Comparison of ENCODE assay signal across 11 cellular contexts in the genomic region with DNA sequence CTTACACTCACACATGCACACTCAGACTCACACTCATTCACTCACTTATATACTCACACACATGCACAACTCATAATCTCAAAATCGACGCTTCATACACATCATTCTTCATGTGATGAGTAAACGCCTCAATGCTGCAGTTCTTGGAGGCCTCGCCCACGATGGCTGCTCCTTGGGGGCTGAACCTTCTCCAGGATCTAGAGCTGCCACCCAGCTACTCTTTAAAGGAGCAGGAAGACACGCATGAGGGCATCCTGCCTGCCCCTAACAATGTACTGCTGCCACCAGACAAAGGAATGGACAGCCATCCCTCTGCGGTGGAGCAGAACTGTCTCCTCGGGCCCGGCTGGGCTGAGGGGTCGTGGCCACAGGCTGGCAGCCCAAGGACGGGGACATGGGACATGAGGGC. TPM values are rescaled to one million over a fixed set of nuclear protein-coding genes. Genes with fewer than 3 reads are reported as not detected.
A peak's percentile ranks its signal among the peaks of the same experiment; 100 is the strongest.
DNase-seq lines count a peak whose midpoint lies in the region; ATAC-seq, FAIRE-seq and TF ChIP-seq lines count a peak whose summit lies in the region.
"Had no signal": no experiment of that assay in that cellular context is flagged by ENCODE, and none has a peak within 500 bp of the region (broad histone marks: within the 10 kb centered on the region; RNA-seq: fewer than 3 reads in every experiment).

No MANE protein-coding gene starts in this region.

- H4K20me1 ChIP-seq in HepG2 (ENCODE audit: insufficient read depth, low read length): no peaks in the 10 kb centered on the region

- TF ChIP-seq EP300 in HepG2 (IDR thresholded peaks at IDR 0.05; ENCODE audit: low read depth in 2 of 2, low read length in 2 of 2) (no peak), HepG2 (CRISPR knock-in tag; IDR thresholded peaks at IDR 0.05; ENCODE audit: borderline replicate concordance) (no peak)

- no peaks in the 10 kb centered on the region for H3K4me1 ChIP-seq in RWPE2 (ENCODE audit: insufficient read depth, poor library complexity, severe bottlenecking)
- peaks cover 28% of the 10 kb centered on the region for H3K4me1 ChIP-seq in HepG2 (ENCODE audit: insufficient read depth, low read length)
- no peaks in the 10 kb centered on the region for H3K4me1 ChIP-seq in testis
- peaks cover 5% of the 10 kb centered on the region; the same call in 1 of the 2 replicates for H3K4me1 ChIP-seq in BE2C

- ATAC-seq in RWPE2 (ENCODE audit: low read depth) (no peak), HepG2 (no peak), GM19463 (IDR thresholded peaks at IDR 0.05; ENCODE audit: unreplicated experiment) (no peak)
- peak; percentile 42 for ATAC-seq in activated T-helper 17 cell treated with anti-CD3 and anti-CD28 coated beads, Interleukin-2, amount 50 U/mL, for 72 hours (replicated peaks)

- H3K36me3 Mint-ChIP-seq in activated T-helper 17 cell treated with anti-CD3 and anti-CD28 coated beads, Interleukin-2, amount 50 U/mL, for 72 hours (ENCODE audit: low read depth): no peaks in the 10 kb centered on the region

- H3K9ac ChIP-seq in HepG2 (ENCODE audit: insufficient read depth, low read depth, low read length): no peak overlapping the region

- BruUV-seq in HepG2 (replicated peaks; lab: Mats Ljungman, UMichigan): no TSS peak

- H3K9me3 ChIP-seq in RWPE2 (ENCODE audit: severe bottlenecking): no peaks in the 10 kb centered on the region
- H3K9me3 ChIP-seq in HepG2 (ENCODE audit: low read length): no peaks in the 10 kb centered on the region
- H3K9me3 ChIP-seq in testis: no peaks in the 10 kb centered on the region
- H3K9me3 ChIP-seq in BE2C: no peaks in the 10 kb centered on the region

- no peak overlapping the region for H3K27ac Mint-ChIP-seq in activated T-helper 17 cell treated with anti-CD3 and anti-CD28 coated beads, Interleukin-2, amount 50 U/mL, for 72 hours

- no peaks in the 10 kb centered on the region for H3K27me3 Mint-ChIP-seq in activated T-helper 17 cell treated with anti-CD3 and anti-CD28 coated beads, Interleukin-2, amount 50 U/mL, for 72 hours

- TF ChIP-seq POLR2A in HepG2 (IDR thresholded peaks at IDR 0.05; ENCODE audit: insufficient read depth in 1 of 2, low read depth in 2 of 2, low read length in 2 of 2): no peak
- no peak for TF ChIP-seq POLR2A in testis (IDR thresholded peaks at IDR 0.05)

- no peak for FAIRE-seq in HepG2 (lab: Jason Lieb, UNC)

- POLR2A ChIA-PET in HepG2 (lab: Yijun Ruan, JAX): no interaction called here

- 43% methylated on average over 11 of the region's 11 CpGs for WGBS in HepG2 (ENCODE audit: low lambda C conversion rate)
- WGBS in testis, 2 donors: 74 to 83% methylated on average over 11 of the region's 11 CpGs

- H3K36me3 ChIP-seq in RWPE2 (ENCODE audit: low read depth): no peaks in the 10 kb centered on the region
- H3K36me3 ChIP-seq in HepG2 (replicated peaks in 1 of 2; ENCODE audit: control insufficient read depth in 1 of 2, insufficient read depth in 2 of 2, low read length in 2 of 2): no peaks in the 10 kb centered on the region
- H3K36me3 ChIP-seq in testis (ENCODE audit: low read depth, missing control alignments): no peaks in the 10 kb centered on the region
- no peaks in the 10 kb centered on the region for H3K36me3 ChIP-seq in BE2C

- H3K9me3 Mint-ChIP-seq in activated T-helper 17 cell treated with anti-CD3 and anti-CD28 coated beads, Interleukin-2, amount 50 U/mL, for 72 hours: no peaks in the 10 kb centered on the region
- H3K9me3 Mint-ChIP-seq: neural crest cell had no signal

- peaks cover 39% of the 10 kb centered on the region for H3K4me1 Mint-ChIP-seq in activated T-helper 17 cell treated with anti-CD3 and anti-CD28 coated beads, Interleukin-2, amount 50 U/mL, for 72 hours

- in situ Hi-C loops in HepG2 (cut with HindIII; ENCODE audit: extremely low pct_ligation_motif_present, low pct_unique_long_range_greater_than_20kb): no loop called here

- no peak for TF ChIP-seq RAD21 in HepG2 (CRISPR knock-in tag; IDR thresholded peaks at IDR 0.05)

- H3K27me3 ChIP-seq in RWPE2 (ENCODE audit: insufficient read depth, poor library complexity, severe bottlenecking) (peaks cover 3% of the 10 kb centered on the region), HepG2 (ENCODE audit: control insufficient read depth in 1 of 2, insufficient read depth in 2 of 2, low read length in 2 of 2) (peaks cover 1 to 47% of the 10 kb centered on the region in 2 experiments; a peak in 4 of 5 replicates), testis (no peaks in the 10 kb centered on the region), BE2C (no peaks in the 10 kb centered on the region; the same call in 1 of the 2 replicates)

- no peak overlapping the region for H2AFZ ChIP-seq in HepG2 (ENCODE audit: low read length)

- H3K4me2 ChIP-seq in HepG2 (ENCODE audit: low read depth, low read length): no peak overlapping the region

- DNase-seq in RWPE2 (ENCODE audit: low spot score): peak; percentile 71
- no peak for DNase-seq in HepG2 (ENCODE audit: low spot score)
- DNase-seq in testis: peak; percentile 9
- no peak for DNase-seq in kidney tubule cell (ENCODE audit: low spot score)
- no peak for DNase-seq in BE2C
- DNase-seq: NCI-H2171 had no signal

- H3K4me3 ChIP-seq in RWPE2 (ENCODE audit: severe bottlenecking) (no peak overlapping the region), HepG2 (replicated peaks in 1 of 3; ENCODE audit: insufficient read depth in 1 of 3, low read depth in 2 of 3, low read length in 3 of 3) (no peak overlapping the region), testis (no peak overlapping the region), BE2C (ENCODE audit: low read depth, low read length) (no peak overlapping the region)

- H3K79me2 ChIP-seq in HepG2 (ENCODE audit: insufficient read depth, low read length): no peaks in the 10 kb centered on the region

- H3K27ac ChIP-seq in RWPE2 (ENCODE audit: poor library complexity, severe bottlenecking) (no peak overlapping the region), HepG2 (ENCODE audit: extremely low read length, insufficient read depth, low read length) (no peak overlapping the region), testis (no peak overlapping the region)

- CTCF ChIA-PET in HepG2 (lab: Yijun Ruan, JAX; ENCODE audit: low intra/inter-chr PET ratio, low total read pairs): no interaction called here

- H3K4me3 Mint-ChIP-seq in activated T-helper 17 cell treated with anti-CD3 and anti-CD28 coated beads, Interleukin-2, amount 50 U/mL, for 72 hours: no peak overlapping the region
- H3K4me3 Mint-ChIP-seq: neural crest cell had no signal

- TF ChIP-seq CTCF in RWPE2 (IDR thresholded peaks at IDR 0.05; ENCODE audit: poor library complexity, severe bottlenecking): no peak
- no peak for TF ChIP-seq CTCF in HepG2 (CRISPR knock-in tag; IDR thresholded peaks at IDR 0.05)
- TF ChIP-seq CTCF in testis (IDR thresholded peaks at IDR 0.05): no peak
- no peak for TF ChIP-seq CTCF in BE2C (IDR thresholded peaks at IDR 0.05; ENCODE audit: low read depth, low read length)

- intact Hi-C loops in HepG2 (cut with micrococcal nuclease; ENCODE audit: unreplicated experiment) (no loop called here), testis (cut with DNase I; ENCODE audit: low total_unique reads) (no loop called here)

RNA-seq across cellular contexts. Expression of gene SUN5, which starts 35.4 kb away (rescaled TPM):
- total RNA-seq in activated T-helper 17 cell treated with anti-CD3 and anti-CD28 coated beads, Interleukin-2, amount 50 U/mL, for 72 hours: not detected
- total RNA-seq in HepG2 (2016; rRNA removed; fragmentation: Illumina TruSeq; extraction: Trizol) (not detected in 2 replicates), testis (10 to 100 TPM; 19.0 to 29.1 TPM)
- total RNA-seq in HepG2 (2016; cell fraction: cytosol; rRNA removed; fragmentation: Illumina TruSeq; extraction: Trizol; ENCODE audit: low read depth): not detected in 2 replicates
- total RNA-seq in HepG2 (2016; cell fraction: insoluble cytoplasmic fraction; rRNA removed; fragmentation: Illumina TruSeq; extraction: Trizol): not detected in 2 replicates
- not detected in 2 replicates for total RNA-seq in HepG2 (2016; cell fraction: membrane; rRNA removed; fragmentation: Illumina TruSeq; extraction: Trizol)
- not detected in 2 replicates for total RNA-seq in HepG2 (2016; cell fraction: nucleus; rRNA removed; fragmentation: Illumina TruSeq; extraction: Trizol)
- polyA plus RNA-seq in HepG2 (2011; rRNA removed) (not detected in 2 replicates), testis (ENCODE audit: insufficient read depth, low read depth, low replicate concordance) (59.7 TPM)
- not detected in 2 replicates for polyA plus RNA-seq in HepG2 (2011; cell fraction: cytosol; rRNA removed)
- not detected in 2 replicates for polyA plus RNA-seq in HepG2 (2011; cell fraction: nucleus; rRNA removed)
- polyA plus RNA-seq in HepG2 (2012): not detected in 2 replicates
- not detected in 2 replicates for polyA plus RNA-seq in HepG2 (2016; cell fraction: cytosol; fragmentation: Illumina TruSeq; extraction: Trizol; ENCODE audit: low read depth)
- not detected in 2 replicates for polyA plus RNA-seq in HepG2 (2016; cell fraction: insoluble cytoplasmic fraction; fragmentation: Illumina TruSeq; extraction: Trizol; ENCODE audit: low read depth)
- polyA plus RNA-seq in HepG2 (2016; cell fraction: membrane; fragmentation: Illumina TruSeq; extraction: Trizol; ENCODE audit: low read depth): not detected in 2 replicates
- polyA plus RNA-seq in HepG2 (2016; cell fraction: nucleus; fragmentation: Illumina TruSeq; extraction: Trizol; ENCODE audit: insufficient read depth, low read depth): not detected in 2 replicates
- not detected in 2 replicates for polyA minus RNA-seq in HepG2 (2011; rRNA and poly(A)+ RNA removed; ENCODE audit: low replicate concordance)
- not detected in 2 replicates for polyA minus RNA-seq in HepG2 (2011; cell fraction: cytosol; rRNA and poly(A)+ RNA removed)
- polyA minus RNA-seq in HepG2 (2011; cell fraction: nucleus; rRNA and poly(A)+ RNA removed): not detected in 2 replicates
- not detected for polyA plus RNA-seq in BE2C (2012; ENCODE audit: insufficient read depth, insufficient read length, low read depth)
- total RNA-seq: epithelial cell of proximal tubule, neural crest cell, temporal lobe had no signal

RNA-seq across cellular contexts. Expression of gene BPIFB2, which starts 38.7 kb away (rescaled TPM):
- not detected for total RNA-seq in activated T-helper 17 cell treated with anti-CD3 and anti-CD28 coated beads, Interleukin-2, amount 50 U/mL, for 72 hours
- total RNA-seq in HepG2 (2016; rRNA removed; fragmentation: Illumina TruSeq; extraction: Trizol) (27.4 and 54.5 TPM in 2 replicates), testis (1 to 10 TPM in 1 of 2 donors, under 1 TPM in 1; 0.56 to 1.4 TPM)
- total RNA-seq in HepG2 (2016; cell fraction: cytosol; rRNA removed; fragmentation: Illumina TruSeq; extraction: Trizol; ENCODE audit: low read depth): 7.1 and 9.6 TPM in 2 replicates
- total RNA-seq in HepG2 (2016; cell fraction: insoluble cytoplasmic fraction; rRNA removed; fragmentation: Illumina TruSeq; extraction: Trizol): 23.9 and 58.5 TPM in 2 replicates
- total RNA-seq in HepG2 (2016; cell fraction: membrane; rRNA removed; fragmentation: Illumina TruSeq; extraction: Trizol): 14.4 and 19.0 TPM in 2 replicates
- 67.6 and 73.6 TPM in 2 replicates for total RNA-seq in HepG2 (2016; cell fraction: nucleus; rRNA removed; fragmentation: Illumina TruSeq; extraction: Trizol)
- polyA plus RNA-seq in HepG2 (2011; rRNA removed) (902 and 1,439 TPM in 2 replicates), testis (ENCODE audit: insufficient read depth, low read depth, low replicate concordance) (1.6 TPM)
- 445 and 477 TPM in 2 replicates for polyA plus RNA-seq in HepG2 (2011; cell fraction: cytosol; rRNA removed)
- polyA plus RNA-seq in HepG2 (2011; cell fraction: nucleus; rRNA removed): 3,378 and 3,757 TPM in 2 replicates
- 748 and 877 TPM in 2 replicates for polyA plus RNA-seq in HepG2 (2012)
- 16.7 and 20.1 TPM in 2 replicates for polyA plus RNA-seq in HepG2 (2016; cell fraction: cytosol; fragmentation: Illumina TruSeq; extraction: Trizol; ENCODE audit: low read depth)
- 40.9 and 50.4 TPM in 2 replicates for polyA plus RNA-seq in HepG2 (2016; cell fraction: insoluble cytoplasmic fraction; fragmentation: Illumina TruSeq; extraction: Trizol; ENCODE audit: low read depth)
- 25.2 and 26.1 TPM in 2 replicates for polyA plus RNA-seq in HepG2 (2016; cell fraction: membrane; fragmentation: Illumina TruSeq; extraction: Trizol; ENCODE audit: low read depth)
- 205 and 206 TPM in 2 replicates for polyA plus RNA-seq in HepG2 (2016; cell fraction: nucleus; fragmentation: Illumina TruSeq; extraction: Trizol; ENCODE audit: insufficient read depth, low read depth)
- polyA minus RNA-seq in HepG2 (2011; rRNA and poly(A)+ RNA removed; ENCODE audit: low replicate concordance): 0.19 and 1,018 TPM in 2 replicates
- 235 and 377 TPM in 2 replicates for polyA minus RNA-seq in HepG2 (2011; cell fraction: cytosol; rRNA and poly(A)+ RNA removed)
- 642 and 673 TPM in 2 replicates for polyA minus RNA-seq in HepG2 (2011; cell fraction: nucleus; rRNA and poly(A)+ RNA removed)
- not detected for polyA plus RNA-seq in BE2C (2012; ENCODE audit: insufficient read depth, insufficient read length, low read depth)
- total RNA-seq: epithelial cell of proximal tubule, neural crest cell, temporal lobe had no signal

Comparison
In these comparisons a context has a peak if more than half of its experiments do, and no peak if none do; other contexts are left out.
1. DNase-seq: peak in RWPE2 (single experiment) and testis (single experiment); none in HepG2 (single experiment), kidney tubule cell (single experiment) and BE2C (single experiment).
2. RNA of gene SUN5, which starts 35.4 kb away (total RNA-seq): 19.0 to 29.1 TPM in testis; not detected in activated T-helper 17 cell treated with anti-CD3 and anti-CD28 coated beads, Interleukin-2, amount 50 U/mL, for 72 hours and not detected in HepG2; every median in the first group is over 10 times any median in the second.